12 cellular contexts compared by ENCODE assay signal in the genomic region with DNA sequence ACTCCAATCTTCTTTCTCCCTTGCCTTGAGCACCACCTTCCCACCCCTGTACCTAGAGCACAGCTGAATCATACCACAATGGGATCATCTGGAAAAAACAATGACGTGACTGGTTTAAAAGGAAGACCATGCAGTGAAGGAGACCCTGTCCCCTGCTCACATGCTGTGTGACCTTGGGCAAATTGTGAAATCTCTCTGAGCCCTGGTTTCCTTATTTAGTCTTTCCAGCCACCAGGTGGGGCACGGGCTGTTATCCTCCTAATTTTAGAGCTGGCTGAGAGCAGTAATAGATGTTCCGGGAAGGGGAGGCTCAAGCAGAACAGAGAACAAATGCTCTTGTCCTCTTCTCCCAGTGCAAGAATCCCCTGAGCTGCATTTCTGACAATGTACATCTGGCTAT.
DNase-seq lines count a peak whose midpoint lies in the region; ATAC-seq and TF ChIP-seq lines count a peak whose summit lies in the region.
"Had no signal": no experiment of that assay in that cellular context is flagged by ENCODE, and none has a peak within 500 bp of the region (broad histone marks: within the 10 kb centered on the region; RNA-seq: fewer than 3 reads in every experiment).

No MANE protein-coding gene starts in this region.

- no peak overlapping the region for H3K9ac ChIP-seq in DND-41 (ENCODE audit: low read depth, low read length)

- H3K79me2 ChIP-seq in DND-41 (ENCODE audit: insufficient read depth, low read length) = no peaks in the 10 kb centered on the region

- WGBS in esophagus muscularis mucosa = 31% methylated on average over 3 of the region's 3 CpGs

- H3K4me3 Mint-ChIP-seq in neural crest cell = no peak overlapping the region
- H3K4me3 Mint-ChIP-seq in activated naive CD8-positive, alpha-beta T cell treated with anti-CD3 and anti-CD28 coated beads, Interleukin-2, amount 50 U/mL, for 24 hours = no peak overlapping the region
- H3K4me3 Mint-ChIP-seq: natural killer cell treated with Interleukin-12 subunit alpha and Interleukin-12 subunit beta and Interleukin-15 and Interleukin-18, amount 100 ng/mL, for 72 hours had no signal

- peaks cover 12% of the 10 kb centered on the region for H3K4me1 Mint-ChIP-seq in neural crest cell
- H3K4me1 Mint-ChIP-seq in activated naive CD8-positive, alpha-beta T cell treated with anti-CD3 and anti-CD28 coated beads, Interleukin-2, amount 50 U/mL, for 24 hours = no peaks in the 10 kb centered on the region

- H3K9me3 ChIP-seq in DND-41 (ENCODE audit: insufficient read depth, low read length, severe bottlenecking) = no peaks in the 10 kb centered on the region
- no peaks in the 10 kb centered on the region for H3K9me3 ChIP-seq in esophagus muscularis mucosa
- H3K9me3 ChIP-seq: HAP-1, tibial nerve had no signal

- no peaks in the 10 kb centered on the region for H3K9me3 Mint-ChIP-seq in neural crest cell
- H3K9me3 Mint-ChIP-seq in activated naive CD8-positive, alpha-beta T cell treated with anti-CD3 and anti-CD28 coated beads, Interleukin-2, amount 50 U/mL, for 24 hours = no peaks in the 10 kb centered on the region

- no peaks in the 10 kb centered on the region for H3K36me3 Mint-ChIP-seq in neural crest cell (ENCODE audit: low read depth)
- no peaks in the 10 kb centered on the region for H3K36me3 Mint-ChIP-seq in activated naive CD8-positive, alpha-beta T cell treated with anti-CD3 and anti-CD28 coated beads, Interleukin-2, amount 50 U/mL, for 24 hours (ENCODE audit: low read depth)
- H3K36me3 Mint-ChIP-seq: natural killer cell treated with Interleukin-12 subunit alpha and Interleukin-12 subunit beta and Interleukin-15 and Interleukin-18, amount 100 ng/mL, for 72 hours had no signal

- H3K27me3 ChIP-seq in DND-41 (ENCODE audit: insufficient read depth, low read length, poor library complexity) (peaks cover 3% of the 10 kb centered on the region), esophagus muscularis mucosa (no peaks in the 10 kb centered on the region)
- H3K27me3 ChIP-seq: tibial nerve had no signal

- no peak overlapping the region for H2AFZ ChIP-seq in DND-41 (ENCODE audit: low read depth, low read length)

- H3K27ac Mint-ChIP-seq in neural crest cell (ENCODE audit: unreplicated experiment) = no peak overlapping the region
- H3K27ac Mint-ChIP-seq in activated naive CD8-positive, alpha-beta T cell treated with anti-CD3 and anti-CD28 coated beads, Interleukin-2, amount 50 U/mL, for 24 hours = no peak overlapping the region
- H3K27ac Mint-ChIP-seq: natural killer cell treated with Interleukin-12 subunit alpha and Interleukin-12 subunit beta and Interleukin-15 and Interleukin-18, amount 100 ng/mL, for 72 hours had no signal

- H3K4me3 ChIP-seq in DND-41 (ENCODE audit: low read depth in 1 of 2, low read length in 2 of 2) = no peak overlapping the region
- H3K4me3 ChIP-seq in esophagus muscularis mucosa = no peak overlapping the region
- H3K4me3 ChIP-seq: HAP-1, SK-N-MC, tibial nerve had no signal

- H3K36me3 ChIP-seq in DND-41 (ENCODE audit: insufficient read depth, low read length) (no peaks in the 10 kb centered on the region), esophagus muscularis mucosa (no peaks in the 10 kb centered on the region)
- H3K36me3 ChIP-seq: HAP-1, tibial nerve had no signal

- H3K4me2 ChIP-seq in DND-41 (ENCODE audit: insufficient read depth, low read length) = no peak overlapping the region

- DNase-seq in DND-41 (no peak), NOMO-1 treated with DMSO at 0.1 percent for 48 hours (lab: John Stamatoyannopoulos, UW; ENCODE audit: unreplicated experiment) (peak; percentile 34), esophagus muscularis mucosa (ENCODE audit: extremely low spot score) (no peak), neural crest cell (ENCODE audit: low read depth, low spot score) (no peak), NCI-H2029 (lab: John Stamatoyannopoulos, UW) (no peak), GOT3 (lab: John Stamatoyannopoulos, UW) (no peak)
- DNase-seq in activated CD4-positive, alpha-beta T cell treated with anti-CD3 and anti-CD28 coated beads, Interleukin-2, amount 50 U/mL, for 1 hour = no peak
- no peak for DNase-seq in activated naive CD8-positive, alpha-beta T cell treated with anti-CD3 and anti-CD28 coated beads, Interleukin-2, amount 50 U/mL, for 24 hours

- intact Hi-C loops in esophagus muscularis mucosa (cut with DNase I) = no loop called here

- no peaks in the 10 kb centered on the region for H3K27me3 Mint-ChIP-seq in neural crest cell (ENCODE audit: low read depth)
- H3K27me3 Mint-ChIP-seq in activated naive CD8-positive, alpha-beta T cell treated with anti-CD3 and anti-CD28 coated beads, Interleukin-2, amount 50 U/mL, for 24 hours = peaks cover 9% of the 10 kb centered on the region

- H3K4me1 ChIP-seq in DND-41 (ENCODE audit: insufficient read depth, low read length) = no peaks in the 10 kb centered on the region
- peaks cover 6 to 13% (median 10%) of the 10 kb centered on the region in 4 donors for H3K4me1 ChIP-seq in esophagus muscularis mucosa
- H3K4me1 ChIP-seq: HAP-1 had no signal

- H3K27ac ChIP-seq in DND-41 (ENCODE audit: low read length) = no peak overlapping the region
- H3K27ac ChIP-seq in esophagus muscularis mucosa (replicated peaks in 1 of 4) = peak overlapping the region in 2 of 4 donors; percentile 43 to 57
- H3K27ac ChIP-seq: SK-N-MC, tibial nerve had no signal

- H4K20me1 ChIP-seq in DND-41 (ENCODE audit: insufficient read depth, low read length) = no peaks in the 10 kb centered on the region; the same call in 1 of the 2 replicates

- ATAC-seq in DND-41 (ENCODE audit: insufficient read depth, low read depth) = no peak
- ATAC-seq in activated naive CD8-positive, alpha-beta T cell treated with anti-CD3 and anti-CD28 coated beads, Interleukin-2, amount 50 U/mL, for 24 hours = no peak
- ATAC-seq: natural killer cell treated with Interleukin-12 subunit alpha and Interleukin-12 subunit beta and Interleukin-15 and Interleukin-18, amount 100 ng/mL, for 72 hours had no signal

- TF ChIP-seq POLR2A in esophagus muscularis mucosa (IDR thresholded peaks at IDR 0.05; ENCODE audit: low read depth) = no peak

- peak; percentile 16 for TF ChIP-seq CTCF in DND-41 (IDR thresholded peaks at IDR 0.05; ENCODE audit: borderline replicate concordance, extremely low read depth, low read length, poor library complexity, severe bottlenecking)
- TF ChIP-seq CTCF in esophagus muscularis mucosa (IDR thresholded peaks at IDR 0.05) = peak; percentile 33 to 46 (median 38)
- TF ChIP-seq CTCF in neural crest cell (conservative IDR thresholded peaks at IDR 0.05) = peak; percentile 28

- no peak for TF ChIP-seq EP300 in esophagus muscularis mucosa (IDR thresholded peaks at IDR 0.05)
